ENCODE assay signal across 34 cellular contexts in the genomic region with DNA sequence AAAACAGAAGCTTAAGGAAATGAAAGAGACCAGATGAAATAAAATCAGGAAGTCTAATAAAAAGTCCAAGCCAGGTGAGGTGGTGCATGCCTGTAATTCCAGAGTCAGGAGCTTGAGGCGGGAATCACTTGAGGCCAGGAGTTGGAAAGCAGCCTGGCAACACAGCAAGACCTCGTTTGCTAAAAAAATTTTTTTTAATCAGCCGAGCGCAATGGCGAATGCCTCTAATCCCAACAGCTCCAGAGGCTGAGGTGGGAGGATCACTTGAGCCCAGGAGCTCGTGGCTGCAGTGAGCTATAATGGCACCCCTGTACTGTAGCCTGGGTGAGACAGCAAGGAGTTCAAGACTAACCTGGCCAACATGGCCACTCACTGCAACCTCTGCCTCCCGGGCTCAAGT. TPM values are rescaled to one million over a fixed set of nuclear protein-coding genes. Genes with fewer than 3 reads are reported as not detected.
DNase-seq lines count a peak whose midpoint lies in the region; ATAC-seq and TF ChIP-seq lines count a peak whose summit lies in the region.
"Had no signal": no experiment of that assay in that cellular context is flagged by ENCODE, and none has a peak within 500 bp of the region (broad histone marks: within the 10 kb centered on the region; RNA-seq: fewer than 3 reads in every experiment).

No MANE protein-coding gene starts in this region.

- intact Hi-C loops in Caco-2 (cut with micrococcal nuclease; ENCODE audit: unreplicated experiment) = no loop called here

- POLR2A ChIA-PET in Caco-2 (lab: Charles Lee) = interaction anchor here (0.6 to 0.7 kb wide), 3 partner anchors 148 to 1236 kb away, joined by 3 to 5 read pairs (median 4); no protein-coding TSS in a partner anchor

- H3K4me1 Mint-ChIP-seq in Caco-2 (ENCODE audit: low read depth, unreplicated experiment) (peaks cover 36% of the 10 kb centered on the region), chondrocyte (ENCODE audit: low read depth) (peaks cover 55% of the 10 kb centered on the region), mesothelial cell of epicardium (peaks cover 15% of the 10 kb centered on the region)

- H3K4me1 ChIP-seq in Caco-2 = peaks cover 28% of the 10 kb centered on the region

- no TSS peak for BruUV-seq in Caco-2 (replicated peaks; lab: Mats Ljungman, UMichigan)

- H3K4me3 Mint-ChIP-seq in Caco-2 (ENCODE audit: unreplicated experiment) (no peak overlapping the region), chondrocyte (ENCODE audit: unreplicated experiment) (no peak overlapping the region), mesothelial cell of epicardium (no peak overlapping the region)
- H3K4me3 Mint-ChIP-seq: activated CD4-positive, alpha-beta T cell treated with anti-CD3 and anti-CD28 coated beads, Interleukin-2, amount 10 ng/mL, durations not matched to agents 7 days and 5 days; activated CD8-positive, alpha-beta memory T cell treated with anti-CD3 and anti-CD28 coated beads, Interleukin-2, amount 10 ng/mL, durations not matched to agents 7 days and 5 days; B cell; HFFc6; WTC11 had no signal

- H3K9me3 ChIP-seq in Caco-2 = no peaks in the 10 kb centered on the region
- H3K9me3 ChIP-seq: heart right ventricle, Peyer's patch, testis had no signal

- H3K27me3 Mint-ChIP-seq in Caco-2 (ENCODE audit: insufficient read depth, unreplicated experiment) (no peaks in the 10 kb centered on the region), chondrocyte (ENCODE audit: low read depth) (no peaks in the 10 kb centered on the region), mesothelial cell of epicardium (ENCODE audit: low read depth) (no peaks in the 10 kb centered on the region)
- H3K27me3 Mint-ChIP-seq: activated CD4-positive, alpha-beta T cell treated with anti-CD3 and anti-CD28 coated beads, Interleukin-2, amount 10 ng/mL, durations not matched to agents 7 days and 5 days; activated CD8-positive, alpha-beta memory T cell treated with anti-CD3 and anti-CD28 coated beads, Interleukin-2, amount 10 ng/mL, durations not matched to agents 7 days and 5 days; B cell; effector memory CD8-positive, alpha-beta T cell; naive thymus-derived CD4-positive, alpha-beta T cell had no signal

- H3K27ac Mint-ChIP-seq in Caco-2 (ENCODE audit: unreplicated experiment) (peak overlapping the region; percentile 17), chondrocyte (ENCODE audit: unreplicated experiment) (peak overlapping the region; percentile 85), mesothelial cell of epicardium (peak overlapping the region; percentile 21)
- H3K27ac Mint-ChIP-seq: activated CD4-positive, alpha-beta T cell treated with anti-CD3 and anti-CD28 coated beads, Interleukin-2, amount 10 ng/mL, durations not matched to agents 7 days and 5 days; activated CD8-positive, alpha-beta memory T cell treated with anti-CD3 and anti-CD28 coated beads, Interleukin-2, amount 10 ng/mL, durations not matched to agents 7 days and 5 days; B cell; HFFc6 had no signal

- CTCF ChIA-PET in Caco-2 (lab: Charles Lee) = interaction anchor here (0.6 to 0.7 kb wide), 2 partner anchors 36 to 528 kb away, joined by 4 to 6 read pairs; no protein-coding TSS in a partner anchor

- peaks cover 35% of the 10 kb centered on the region for H3K36me3 Mint-ChIP-seq in Caco-2 (ENCODE audit: insufficient read depth, unreplicated experiment)
- H3K36me3 Mint-ChIP-seq in chondrocyte (ENCODE audit: low read depth) = peaks cover 1% of the 10 kb centered on the region
- H3K36me3 Mint-ChIP-seq in mesothelial cell of epicardium = peaks cover 4% of the 10 kb centered on the region

- no peak overlapping the region for H3K4me3 ChIP-seq in Caco-2 (ENCODE audit: low read depth, low read length)
- H3K4me3 ChIP-seq: heart right ventricle, Peyer's patch, skin epidermis, testis had no signal

- no peak for TF ChIP-seq CTCF in Caco-2 (IDR thresholded peaks at IDR 0.05; ENCODE audit: insufficient read depth in 1 of 2, low read depth in 1 of 2, low read length in 1 of 2, severe bottlenecking in 1 of 2, unreplicated experiment in 1 of 2)
- TF ChIP-seq CTCF in chondrocyte (IDR thresholded peaks at IDR 0.05) = no peak
- no peak for TF ChIP-seq CTCF in mesothelial cell of epicardium (IDR thresholded peaks at IDR 0.05; ENCODE audit: unreplicated experiment)

- H3K27me3 ChIP-seq in Caco-2 (replicated peaks; ENCODE audit: control insufficient read depth, insufficient read depth, low read length) = no peaks in the 10 kb centered on the region
- H3K27me3 ChIP-seq: heart right ventricle, Peyer's patch, testis had no signal

- H3K36me3 ChIP-seq in Caco-2 (ENCODE audit: control insufficient read depth, insufficient read depth, low read length) = no peaks in the 10 kb centered on the region
- H3K36me3 ChIP-seq: Peyer's patch had no signal

- no peaks in the 10 kb centered on the region for H3K9me3 Mint-ChIP-seq in Caco-2 (ENCODE audit: unreplicated experiment)
- no peaks in the 10 kb centered on the region for H3K9me3 Mint-ChIP-seq in chondrocyte (ENCODE audit: low read depth)
- H3K9me3 Mint-ChIP-seq in mesothelial cell of epicardium = no peaks in the 10 kb centered on the region
- H3K9me3 Mint-ChIP-seq: activated CD4-positive, alpha-beta T cell treated with anti-CD3 and anti-CD28 coated beads, Interleukin-2, amount 10 ng/mL, durations not matched to agents 7 days and 5 days; effector memory CD8-positive, alpha-beta T cell; HFFc6; naive thymus-derived CD4-positive, alpha-beta T cell; WTC11 had no signal

- DNase-seq in Caco-2 (no peak), RPMI7951 (ENCODE audit: low read depth) (peak; percentile 14), chondrocyte (ENCODE audit: low spot score) (no peak), mesothelial cell of epicardium (ENCODE audit: low spot score in 2 of 2, unreplicated experiment in 2 of 2) (no peak)
- DNase-seq: activated CD4-positive, alpha-beta T cell treated with anti-CD3 and anti-CD28 coated beads, Interleukin-2, amount 10 ng/mL, durations not matched to agents 7 days and 5 days; activated CD8-positive, alpha-beta memory T cell treated with anti-CD3 and anti-CD28 coated beads, Interleukin-2, amount 10 ng/mL, durations not matched to agents 7 days and 5 days; activated naive CD4-positive, alpha-beta T cell treated with Interleukin-2 at 50 U/mL for 16 hours; activated T-cell treated with anti-CD3 and anti-CD28 coated beads, Interleukin-2, amount 50 U/mL, for 48 hours; cortex of kidney; DMS53; effector memory CD8-positive, alpha-beta T cell; foreskin fibroblast; GF-D8; heart right ventricle; HFFc6; Karpas-422; left cardiac atrium; midbrain; naive thymus-derived CD4-positive, alpha-beta T cell; NCI-H2171 treated with DMSO at 0.1 percent for 48 hours; NCI-H69; occipital lobe; Peyer's patch; stimulated activated naive CD8-positive, alpha-beta T cell treated with anti-CD3 and anti-CD28 coated beads, Interleukin-15, Interleukin-2, amounts not matched to agents 100 U/mL and 50 U/mL, for 24 hours; SW 1271; T1000 had no signal

- ATAC-seq in GM18861 (IDR thresholded peaks at IDR 0.05; ENCODE audit: unreplicated experiment) (no peak), HG03432 (IDR thresholded peaks at IDR 0.05; ENCODE audit: unreplicated experiment) (no peak), GM21576 (IDR thresholded peaks at IDR 0.05; ENCODE audit: unreplicated experiment) (no peak), GM21447 (IDR thresholded peaks at IDR 0.05; ENCODE audit: unreplicated experiment) (no peak)
- ATAC-seq: activated CD8-positive, alpha-beta memory T cell treated with anti-CD3 and anti-CD28 coated beads, Interleukin-2, amount 10 ng/mL, durations not matched to agents 7 days and 5 days; effector memory CD8-positive, alpha-beta T cell; naive thymus-derived CD4-positive, alpha-beta T cell; stimulated activated naive CD8-positive, alpha-beta T cell treated with anti-CD3 and anti-CD28 coated beads, Interleukin-15, Interleukin-2, amounts not matched to agents 100 U/mL and 50 U/mL, for 24 hours; WTC11 had no signal

RNA-seq across cellular contexts. Expression of a gene that starts 8.0 kb away (rescaled TPM):
- 210 and 227 TPM in 2 replicates for total RNA-seq in Caco-2 (2022)
- 95.4 and 124 TPM in 2 replicates for total RNA-seq in RPMI7951 (2014; rRNA removed; shearing (Covaris generic))
- 173 to 188 TPM (median 185 TPM) in 3 replicates for total RNA-seq in chondrocyte
- total RNA-seq in mesothelial cell of epicardium = 66.3 to 74.8 TPM (median 68.4 TPM) in 3 replicates

RNA-seq across cellular contexts. Expression of a gene that starts 34.8 kb away (rescaled TPM):
- total RNA-seq in Caco-2 (2022) (111 and 113 TPM in 2 replicates), chondrocyte (21.2 to 29.8 TPM (median 25.8 TPM) in 3 replicates), mesothelial cell of epicardium (25.2 to 29.3 TPM (median 27.0 TPM) in 3 replicates)
- 91.1 and 98.2 TPM in 2 replicates for total RNA-seq in RPMI7951 (2014; rRNA removed; shearing (Covaris generic))

Comparison
In these comparisons a context has a peak if more than half of its experiments do, and no peak if none do; other contexts are left out.
1. H3K27ac Mint-ChIP-seq: peak in every context shown above with its lines; median percentile 85 in chondrocyte; 21 in mesothelial cell of epicardium; 17 in Caco-2.